Comparison of ENCODE assay signal across 12 cellular contexts in the genomic region with DNA sequence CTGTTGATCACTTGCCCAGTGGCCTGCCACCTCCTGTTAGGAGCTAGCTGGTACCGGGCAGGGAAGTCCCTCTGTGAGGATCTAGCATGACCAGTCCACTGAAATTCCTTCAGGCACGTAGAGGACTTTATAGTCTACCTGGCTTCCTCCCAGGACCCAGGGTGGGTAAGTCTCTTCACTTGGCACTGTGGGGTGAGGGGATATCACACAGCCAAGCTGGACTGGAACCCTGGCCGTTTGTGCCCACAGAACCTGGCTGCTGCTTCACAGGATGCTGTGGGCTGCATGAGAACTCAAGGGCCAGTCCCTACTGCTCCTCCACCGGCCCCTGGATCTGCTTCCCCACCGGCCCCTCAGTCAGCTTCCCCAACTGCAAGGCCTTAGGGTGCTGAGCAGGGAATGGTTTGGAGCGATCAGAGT. TPM values are rescaled to one million over a fixed set of nuclear protein-coding genes. Genes with fewer than 3 reads are reported as not detected.
DNase-seq lines count a peak whose midpoint lies in the region; ATAC-seq, FAIRE-seq and TF ChIP-seq lines count a peak whose summit lies in the region.
"Had no signal": no experiment of that assay in that cellular context is flagged by ENCODE, and none has a peak within 500 bp of the region (broad histone marks: within the 10 kb centered on the region; RNA-seq: fewer than 3 reads in every experiment).

No MANE protein-coding gene starts in this region.

- ATAC-seq in HCT116 (no peak), HepG2 (no peak), GM18498 (IDR thresholded peaks at IDR 0.05; ENCODE audit: unreplicated experiment) (no peak)
- no peak for ATAC-seq in stimulated activated naive CD8-positive, alpha-beta T cell treated with anti-CD3 and anti-CD28 coated beads, Interleukin-15, amount 100 ng/mL, for 72 hours
- no peak for ATAC-seq in CD8-positive, alpha-beta T cell
- ATAC-seq: left lobe of liver had no signal

- DNase-seq in HCT116 (ENCODE audit: low read depth, low spot score), result no peak
- peak; percentile 76 for DNase-seq in chondrocyte (ENCODE audit: low spot score)
- DNase-seq in HepG2 (ENCODE audit: low spot score), result no peak
- no peak for DNase-seq in sigmoid colon
- DNase-seq in stimulated activated naive CD8-positive, alpha-beta T cell treated with anti-CD3 and anti-CD28 coated beads, Interleukin-15, amount 100 ng/mL, for 72 hours, result no peak
- DNase-seq in putamen (ENCODE audit: low spot score), result no peak
- no peak for DNase-seq in CD8-positive, alpha-beta T cell
- DNase-seq: activated CD4-positive, alpha-beta T cell treated with anti-CD3 and anti-CD28 coated beads for 4 hours; NK-92 treated with Interleukin-12 subunit alpha and Interleukin-12 subunit beta, amount 100 ng/mL, for 24 hours; SW 1271 had no signal

- H2AFZ ChIP-seq in HCT116 (ENCODE audit: low read depth, low read length, poor library complexity, severe bottlenecking) (no peak overlapping the region), HepG2 (ENCODE audit: low read length) (no peak overlapping the region)

- TF ChIP-seq CTCF in HCT116 (IDR thresholded peaks at IDR 0.05 in 2 of 3, conservative IDR thresholded peaks at IDR 0.05 in 1 of 3; ENCODE audit: borderline replicate concordance in 1 of 3, insufficient read depth in 1 of 3, low read depth in 2 of 3, low read length in 2 of 3) (no peak), chondrocyte (IDR thresholded peaks at IDR 0.05) (peak; percentile 15), HepG2 (CRISPR knock-in tag; IDR thresholded peaks at IDR 0.05) (no peak), sigmoid colon (IDR thresholded peaks at IDR 0.05) (no peak)
- TF ChIP-seq CTCF in CD8-positive, alpha-beta T cell (IDR thresholded peaks at IDR 0.05), result no peak

- H3K9me3 Mint-ChIP-seq in chondrocyte (ENCODE audit: low read depth), result no peaks in the 10 kb centered on the region
- no peaks in the 10 kb centered on the region for H3K9me3 Mint-ChIP-seq in stimulated activated naive CD8-positive, alpha-beta T cell treated with anti-CD3 and anti-CD28 coated beads, Interleukin-15, amount 100 ng/mL, for 72 hours
- H3K9me3 Mint-ChIP-seq in CD8-positive, alpha-beta T cell, result no peaks in the 10 kb centered on the region

- no peak overlapping the region for H3K9ac ChIP-seq in HCT116 (ENCODE audit: low read length)
- H3K9ac ChIP-seq in HepG2 (ENCODE audit: insufficient read depth, low read depth, low read length), result peak overlapping the region; percentile 61; the same call in 1 of the 2 replicates

- H3K36me3 Mint-ChIP-seq in chondrocyte (ENCODE audit: low read depth), result no peaks in the 10 kb centered on the region
- H3K36me3 Mint-ChIP-seq in CD8-positive, alpha-beta T cell, result peaks cover 16% of the 10 kb centered on the region

- no peaks in the 10 kb centered on the region for H4K20me1 ChIP-seq in HCT116 (ENCODE audit: insufficient read depth)
- no peaks in the 10 kb centered on the region for H4K20me1 ChIP-seq in HepG2 (ENCODE audit: insufficient read depth, low read length)

- H3K27me3 ChIP-seq in HCT116 (ENCODE audit: insufficient read depth, low read length) (no peaks in the 10 kb centered on the region), HepG2 (ENCODE audit: control insufficient read depth in 1 of 2, insufficient read depth in 2 of 2, low read length in 2 of 2) (no peaks in the 10 kb centered on the region), sigmoid colon (no peaks in the 10 kb centered on the region)
- H3K27me3 ChIP-seq in CD8-positive, alpha-beta T cell (ENCODE audit: insufficient read depth, low read length), result no peaks in the 10 kb centered on the region

- BruUV-seq in HCT116 (replicated peaks; lab: Mats Ljungman, UMichigan), result no TSS peak
- BruUV-seq in HepG2 (replicated peaks; lab: Mats Ljungman, UMichigan), result no TSS peak

- no peak overlapping the region for H3K27ac Mint-ChIP-seq in chondrocyte (ENCODE audit: unreplicated experiment)
- no peak overlapping the region for H3K27ac Mint-ChIP-seq in stimulated activated naive CD8-positive, alpha-beta T cell treated with anti-CD3 and anti-CD28 coated beads, Interleukin-15, amount 100 ng/mL, for 72 hours
- H3K27ac Mint-ChIP-seq in CD8-positive, alpha-beta T cell, result no peak overlapping the region

- H3K27ac ChIP-seq in HCT116 (ENCODE audit: low read depth, low read length), result no peak overlapping the region
- peak overlapping the region; percentile 95 for H3K27ac ChIP-seq in HepG2 (ENCODE audit: extremely low read length, insufficient read depth, low read length)
- H3K27ac ChIP-seq in sigmoid colon, result peak overlapping the region; percentile 96 to 98 (median 98)
- H3K27ac ChIP-seq in CD8-positive, alpha-beta T cell (ENCODE audit: low read depth, low read length), result no peak overlapping the region

- no peak for TF ChIP-seq RAD21 in HCT116 (IDR thresholded peaks at IDR 0.05; ENCODE audit: low read depth)
- TF ChIP-seq RAD21 in HepG2 (CRISPR knock-in tag; IDR thresholded peaks at IDR 0.05), result no peak

- no peaks in the 10 kb centered on the region for H3K9me3 ChIP-seq in HCT116 (ENCODE audit: control insufficient read depth in 1 of 2, insufficient read depth in 1 of 2, low read depth in 1 of 2, low read length in 2 of 2)
- no peaks in the 10 kb centered on the region for H3K9me3 ChIP-seq in HepG2 (ENCODE audit: low read length)
- no peaks in the 10 kb centered on the region for H3K9me3 ChIP-seq in sigmoid colon
- H3K9me3 ChIP-seq in CD8-positive, alpha-beta T cell (ENCODE audit: low read length), result no peaks in the 10 kb centered on the region

- TF ChIP-seq EP300 in HepG2 (IDR thresholded peaks at IDR 0.05; ENCODE audit: low read depth in 2 of 2, low read length in 2 of 2), result no peak
- TF ChIP-seq EP300 in HepG2 (CRISPR knock-in tag; IDR thresholded peaks at IDR 0.05; ENCODE audit: borderline replicate concordance), result no peak
- no peak for TF ChIP-seq EP300 in sigmoid colon (IDR thresholded peaks at IDR 0.05)

- H3K4me1 Mint-ChIP-seq in chondrocyte (ENCODE audit: low read depth), result peaks cover 49% of the 10 kb centered on the region
- H3K4me1 Mint-ChIP-seq in stimulated activated naive CD8-positive, alpha-beta T cell treated with anti-CD3 and anti-CD28 coated beads, Interleukin-15, amount 100 ng/mL, for 72 hours, result no peaks in the 10 kb centered on the region
- no peaks in the 10 kb centered on the region for H3K4me1 Mint-ChIP-seq in CD8-positive, alpha-beta T cell (ENCODE audit: low read depth)

- intact Hi-C loops in HCT116 (cut with micrococcal nuclease), result no loop called here
- intact Hi-C loops in HepG2 (cut with micrococcal nuclease; ENCODE audit: unreplicated experiment), result no loop called here
- intact Hi-C loops in sigmoid colon (cut with DNase I), result no loop called here
- intact Hi-C loops in CD8-positive, alpha-beta T cell (cut with DNase I, micrococcal nuclease), result no loop called here

- no peak for FAIRE-seq in HepG2 (lab: Jason Lieb, UNC)

- 90% methylated on average over 4 of the region's 6 CpGs for WGBS in HepG2 (ENCODE audit: low lambda C conversion rate)
- WGBS in sigmoid colon, 2 donors, result 81 to 84% methylated on average over 6 of the region's 6 CpGs

- H3K27me3 Mint-ChIP-seq in chondrocyte (ENCODE audit: low read depth), result no peaks in the 10 kb centered on the region
- H3K27me3 Mint-ChIP-seq in stimulated activated naive CD8-positive, alpha-beta T cell treated with anti-CD3 and anti-CD28 coated beads, Interleukin-15, amount 100 ng/mL, for 72 hours, result no peaks in the 10 kb centered on the region
- H3K27me3 Mint-ChIP-seq in CD8-positive, alpha-beta T cell (ENCODE audit: low read depth), result no peaks in the 10 kb centered on the region

- RAD21 ChIA-PET in HCT116 (lab: Charles Lee; ENCODE audit: low non-redundant PET in 1 of 2, low total read pairs in 2 of 2, uncharacterized antibody in 2 of 2, unreplicated experiment in 2 of 2), result no interaction called here

- peaks cover 27 to 43% of the 10 kb centered on the region in 2 experiments; a peak in 3 of 4 replicates for H3K4me1 ChIP-seq in HCT116 (ENCODE audit: control insufficient read depth in 1 of 2, insufficient read depth in 2 of 2, low read length in 2 of 2)
- H3K4me1 ChIP-seq in HepG2 (ENCODE audit: insufficient read depth, low read length), result peaks cover 88% of the 10 kb centered on the region
- H3K4me1 ChIP-seq in sigmoid colon, result peaks cover 0 to 99% (median 96%) of the 10 kb centered on the region in 4 donors
- no peaks in the 10 kb centered on the region for H3K4me1 ChIP-seq in CD8-positive, alpha-beta T cell (ENCODE audit: insufficient read depth, low read length)

- no peaks in the 10 kb centered on the region for H3K36me3 ChIP-seq in HCT116 (ENCODE audit: control insufficient read depth in 1 of 2, insufficient read depth in 2 of 2, low read length in 2 of 2)
- no peaks in the 10 kb centered on the region for H3K36me3 ChIP-seq in HepG2 (replicated peaks in 1 of 2; ENCODE audit: control insufficient read depth in 1 of 2, insufficient read depth in 2 of 2, low read length in 2 of 2)
- no peaks in the 10 kb centered on the region for H3K36me3 ChIP-seq in sigmoid colon
- peaks cover 4% of the 10 kb centered on the region for H3K36me3 ChIP-seq in CD8-positive, alpha-beta T cell (ENCODE audit: insufficient read depth, low read length)

- TF ChIP-seq POLR2A in HCT116 (IDR thresholded peaks at IDR 0.05; ENCODE audit: borderline replicate concordance, extremely low read depth, insufficient read depth, insufficient read length) (no peak), HepG2 (IDR thresholded peaks at IDR 0.05; ENCODE audit: insufficient read depth in 1 of 2, low read depth in 2 of 2, low read length in 2 of 2) (no peak), sigmoid colon (IDR thresholded peaks at IDR 0.05) (no peak)

- POLR2A ChIA-PET in HCT116 (lab: Charles Lee) (interaction anchor here (1.2 to 4.7 kb wide), 3 partner anchors 165 to 168 kb away, joined by 4 to 34 read pairs (median 4); a partner anchor contains a TSS), HepG2 (lab: Yijun Ruan, JAX) (interaction anchor here (0.8 to 7.9 kb wide), 12 partner anchors 9 to 171 kb away, joined by 3 to 153 read pairs (median 8); a partner anchor contains a TSS)
- POLR2A ChIA-PET in CD8-positive, alpha-beta T cell (lab: Charles Lee), result no interaction called here

- in situ Hi-C loops in HepG2 (cut with HindIII; ENCODE audit: extremely low pct_ligation_motif_present, low pct_unique_long_range_greater_than_20kb), result no loop called here

- H3K9me2 ChIP-seq in HCT116 (ENCODE audit: insufficient read depth), result no peaks in the 10 kb centered on the region

- no peak overlapping the region for H3K4me3 ChIP-seq in HCT116 (replicated peaks in 1 of 2; ENCODE audit: low read depth in 1 of 2, low read length in 2 of 2)
- no peak overlapping the region for H3K4me3 ChIP-seq in HepG2 (replicated peaks in 1 of 3; ENCODE audit: insufficient read depth in 1 of 3, low read depth in 2 of 3, low read length in 3 of 3)
- H3K4me3 ChIP-seq in sigmoid colon, result no peak overlapping the region
- H3K4me3 ChIP-seq in CD8-positive, alpha-beta T cell (ENCODE audit: low read depth, low read length), result no peak overlapping the region

- CTCF ChIA-PET in HCT116 (lab: Charles Lee) (interaction anchor here (1.1 to 1.5 kb wide), 3 partner anchors 12 to 173 kb away, joined by 3 to 4 read pairs (median 4); no protein-coding TSS in a partner anchor), HepG2 (lab: Yijun Ruan, JAX; ENCODE audit: low intra/inter-chr PET ratio, low total read pairs) (no interaction called here)
- CTCF ChIA-PET in CD8-positive, alpha-beta T cell (lab: Charles Lee), result interaction anchor here (1.7 kb wide), 1 partner anchor 27 kb away, joined by 5 read pairs; no protein-coding TSS in a partner anchor

- no peak overlapping the region for H3K4me3 Mint-ChIP-seq in chondrocyte (ENCODE audit: unreplicated experiment)
- H3K4me3 Mint-ChIP-seq in stimulated activated naive CD8-positive, alpha-beta T cell treated with anti-CD3 and anti-CD28 coated beads, Interleukin-15, amount 100 ng/mL, for 72 hours, result no peak overlapping the region
- no peak overlapping the region for H3K4me3 Mint-ChIP-seq in CD8-positive, alpha-beta T cell

- H3K4me2 ChIP-seq in HCT116 (ENCODE audit: low read length) (peak overlapping the region; percentile 15; the same call in 1 of the 2 replicates), HepG2 (ENCODE audit: low read depth, low read length) (peak overlapping the region; percentile 20)

- H3K79me2 ChIP-seq in HCT116 (ENCODE audit: insufficient read depth, low read length) (no peaks in the 10 kb centered on the region), HepG2 (ENCODE audit: insufficient read depth, low read length) (no peaks in the 10 kb centered on the region)

RNA-seq across cellular contexts. Expression of a gene that starts 35.8 kb away (rescaled TPM):
- total RNA-seq in HCT116 (2021; ENCODE audit: unreplicated experiment) (17.1 TPM), chondrocyte (24.6 to 33.8 TPM (median 33.2 TPM) in 3 replicates), HepG2 (2016; rRNA removed; fragmentation: Illumina TruSeq; extraction: Trizol) (22.0 and 22.8 TPM in 2 replicates), sigmoid colon (10 to 100 TPM; 32.3 to 54.6 (median 41.8) TPM)
- 13.2 and 15.7 TPM in 2 replicates for polyA plus RNA-seq in HCT116 (2012)
- 4.7 and 4.9 TPM in 2 replicates for total RNA-seq in HepG2 (2016; cell fraction: cytosol; rRNA removed; fragmentation: Illumina TruSeq; extraction: Trizol; ENCODE audit: low read depth)
- 18.5 and 23.5 TPM in 2 replicates for total RNA-seq in HepG2 (2016; cell fraction: insoluble cytoplasmic fraction; rRNA removed; fragmentation: Illumina TruSeq; extraction: Trizol)
- 12.9 and 13.2 TPM in 2 replicates for total RNA-seq in HepG2 (2016; cell fraction: membrane; rRNA removed; fragmentation: Illumina TruSeq; extraction: Trizol)
- total RNA-seq in HepG2 (2016; cell fraction: nucleus; rRNA removed; fragmentation: Illumina TruSeq; extraction: Trizol), result 16.8 and 19.0 TPM in 2 replicates
- polyA plus RNA-seq in HepG2 (2011; rRNA removed) (15.2 and 17.3 TPM in 2 replicates), sigmoid colon (10 to 100 TPM; 25.2 to 36.3 (median 25.3) TPM)
- 9.2 and 11.9 TPM in 2 replicates for polyA plus RNA-seq in HepG2 (2011; cell fraction: cytosol; rRNA removed)
- polyA plus RNA-seq in HepG2 (2011; cell fraction: nucleus; rRNA removed), result 20.1 and 23.4 TPM in 2 replicates
- polyA plus RNA-seq in HepG2 (2012), result 13.4 and 14.5 TPM in 2 replicates
- 5.3 and 5.4 TPM in 2 replicates for polyA plus RNA-seq in HepG2 (2016; cell fraction: cytosol; fragmentation: Illumina TruSeq; extraction: Trizol; ENCODE audit: low read depth)
- 19.1 and 22.3 TPM in 2 replicates for polyA plus RNA-seq in HepG2 (2016; cell fraction: insoluble cytoplasmic fraction; fragmentation: Illumina TruSeq; extraction: Trizol; ENCODE audit: low read depth)
- 8.7 and 10.7 TPM in 2 replicates for polyA plus RNA-seq in HepG2 (2016; cell fraction: membrane; fragmentation: Illumina TruSeq; extraction: Trizol; ENCODE audit: low read depth)
- 19.4 and 22.9 TPM in 2 replicates for polyA plus RNA-seq in HepG2 (2016; cell fraction: nucleus; fragmentation: Illumina TruSeq; extraction: Trizol; ENCODE audit: insufficient read depth, low read depth)
- polyA minus RNA-seq in HepG2 (2011; rRNA and poly(A)+ RNA removed; ENCODE audit: low replicate concordance), result 14.3 and 29.5 TPM in 2 replicates
- polyA minus RNA-seq in HepG2 (2011; cell fraction: cytosol; rRNA and poly(A)+ RNA removed), result 11.9 and 13.8 TPM in 2 replicates
- polyA minus RNA-seq in HepG2 (2011; cell fraction: nucleus; rRNA and poly(A)+ RNA removed), result 28.6 and 28.8 TPM in 2 replicates
- 1 to 10 TPM; 3.3 to 6.9 TPM for total RNA-seq in CD8-positive, alpha-beta T cell

RNA-seq across cellular contexts. Expression of a gene that starts 51.9 kb away (rescaled TPM):
- total RNA-seq in HCT116 (2021; ENCODE audit: unreplicated experiment) (0.02 TPM), chondrocyte (10.9 to 12.8 TPM (median 12.6 TPM) in 3 replicates), HepG2 (2016; rRNA removed; fragmentation: Illumina TruSeq; extraction: Trizol) (10.2 and 15.0 TPM in 2 replicates), sigmoid colon (1 to 10 TPM in 1 of 4 donors, under 1 TPM in 3; 0.49 to 1.6 (median 0.77) TPM)
- 0.01 and 0.02 TPM in 2 replicates for polyA plus RNA-seq in HCT116 (2012)
- total RNA-seq in HepG2 (2016; cell fraction: cytosol; rRNA removed; fragmentation: Illumina TruSeq; extraction: Trizol; ENCODE audit: low read depth), result 1.6 and 1.8 TPM in 2 replicates
- total RNA-seq in HepG2 (2016; cell fraction: insoluble cytoplasmic fraction; rRNA removed; fragmentation: Illumina TruSeq; extraction: Trizol), result 9.2 and 15.1 TPM in 2 replicates
- 5.3 and 5.6 TPM in 2 replicates for total RNA-seq in HepG2 (2016; cell fraction: membrane; rRNA removed; fragmentation: Illumina TruSeq; extraction: Trizol)
- 16.7 and 18.1 TPM in 2 replicates for total RNA-seq in HepG2 (2016; cell fraction: nucleus; rRNA removed; fragmentation: Illumina TruSeq; extraction: Trizol)
- polyA plus RNA-seq in HepG2 (2011; rRNA removed) (1.6 and 3.0 TPM in 2 replicates), sigmoid colon (under 1 TPM; under 0.01 to 0.60 (median under 0.01) TPM)
- 1.5 and 1.9 TPM in 2 replicates for polyA plus RNA-seq in HepG2 (2011; cell fraction: cytosol; rRNA removed)
- 6.3 and 9.6 TPM in 2 replicates for polyA plus RNA-seq in HepG2 (2011; cell fraction: nucleus; rRNA removed)
- 4.5 and 5.8 TPM in 2 replicates for polyA plus RNA-seq in HepG2 (2012)
- 0.75 and 0.80 TPM in 2 replicates for polyA plus RNA-seq in HepG2 (2016; cell fraction: cytosol; fragmentation: Illumina TruSeq; extraction: Trizol; ENCODE audit: low read depth)
- polyA plus RNA-seq in HepG2 (2016; cell fraction: insoluble cytoplasmic fraction; fragmentation: Illumina TruSeq; extraction: Trizol; ENCODE audit: low read depth), result 5.6 and 5.9 TPM in 2 replicates
- polyA plus RNA-seq in HepG2 (2016; cell fraction: membrane; fragmentation: Illumina TruSeq; extraction: Trizol; ENCODE audit: low read depth), result 2.3 and 2.7 TPM in 2 replicates
- polyA plus RNA-seq in HepG2 (2016; cell fraction: nucleus; fragmentation: Illumina TruSeq; extraction: Trizol; ENCODE audit: insufficient read depth, low read depth), result 19.8 and 21.2 TPM in 2 replicates
- polyA minus RNA-seq in HepG2 (2011; rRNA and poly(A)+ RNA removed; ENCODE audit: low replicate concordance), result 5.0 TPM in 1 of 2 replicates, not detected in the other
- 2.5 and 4.1 TPM in 2 replicates for polyA minus RNA-seq in HepG2 (2011; cell fraction: cytosol; rRNA and poly(A)+ RNA removed)
- 2.4 and 4.5 TPM in 2 replicates for polyA minus RNA-seq in HepG2 (2011; cell fraction: nucleus; rRNA and poly(A)+ RNA removed)
- total RNA-seq in CD8-positive, alpha-beta T cell, result under 1 TPM in 1 of 2 experiments, not detected in 1; 0.06 TPM

Comparison
In these comparisons a context has a peak if more than half of its experiments do, and no peak if none do; other contexts are left out.
1. H3K27ac ChIP-seq: peak in HepG2 (single experiment) and sigmoid colon (4 of 4); none in HCT116 (single experiment) and CD8-positive, alpha-beta T cell (single experiment).